In genomic region chr18:4130734-4131719, GRCh38 we compare ENCODE assay signal across 17 cellular contexts.
DNase-seq lines count a peak whose midpoint lies in the region; ATAC-seq and TF ChIP-seq lines count a peak whose summit lies in the region.
"Had no signal": no experiment of that assay in that cellular context is flagged by ENCODE, and none has a peak within 500 bp of the region (broad histone marks: within the 10 kb centered on the region; RNA-seq: fewer than 3 reads in every experiment).

No MANE protein-coding gene starts in this region.

- CTCF ChIA-PET in Panc1 (lab: Charles Lee): no interaction called here

- H3K4me3 ChIP-seq in Panc1 (ENCODE audit: low read depth in 2 of 2, low read length in 2 of 2): no peak overlapping the region
- peak overlapping the region in 1 of 4 donors; percentile 8 for H3K4me3 ChIP-seq in tibial nerve
- no peak overlapping the region for H3K4me3 ChIP-seq in right atrium auricular region
- H3K4me3 ChIP-seq: A549, heart left ventricle had no signal

- H3K27ac Mint-ChIP-seq in glutamatergic neuron (ENCODE audit: unreplicated experiment): no peak overlapping the region
- H3K27ac Mint-ChIP-seq: activated CD4-positive, alpha-beta memory T cell treated with anti-CD3 and anti-CD28 coated beads for 36 hours; CD8-positive, alpha-beta memory T cell had no signal

- no peaks in the 10 kb centered on the region for H3K27me3 Mint-ChIP-seq in glutamatergic neuron (ENCODE audit: unreplicated experiment)
- H3K27me3 Mint-ChIP-seq: activated CD4-positive, alpha-beta memory T cell treated with anti-CD3 and anti-CD28 coated beads for 36 hours had no signal

- H3K27me3 ChIP-seq in Panc1 (ENCODE audit: control insufficient read depth, insufficient read depth, low read length) (no peaks in the 10 kb centered on the region), tibial nerve (no peaks in the 10 kb centered on the region), right atrium auricular region (no peaks in the 10 kb centered on the region)
- H3K27me3 ChIP-seq: heart left ventricle had no signal

- in situ Hi-C loops in Panc1 (cut with HindIII; ENCODE audit: low pct_unique_long_range_greater_than_20kb, low sequenced_read_pairs): no loop called here

- H3K27ac ChIP-seq in Panc1 (ENCODE audit: low read length) (no peak overlapping the region), tibial nerve (peak overlapping the region in 1 of 4 donors; percentile 63), right atrium auricular region (no peak overlapping the region)
- H3K27ac ChIP-seq: A549, heart left ventricle had no signal

- H3K4me1 Mint-ChIP-seq in glutamatergic neuron (ENCODE audit: low read depth, unreplicated experiment): peaks cover 20% of the 10 kb centered on the region
- H3K4me1 Mint-ChIP-seq: CD8-positive, alpha-beta memory T cell had no signal

- no peaks in the 10 kb centered on the region for H3K9me3 Mint-ChIP-seq in glutamatergic neuron (ENCODE audit: unreplicated experiment)
- H3K9me3 Mint-ChIP-seq: activated CD4-positive, alpha-beta memory T cell treated with anti-CD3 and anti-CD28 coated beads for 36 hours had no signal

- peak; percentile 27 to 65 for TF ChIP-seq EP300 in tibial nerve (IDR thresholded peaks at IDR 0.05)

- H3K9me3 ChIP-seq in Panc1 (ENCODE audit: control insufficient read depth, insufficient read depth, low read depth, low read length): no peaks in the 10 kb centered on the region
- H3K9me3 ChIP-seq in tibial nerve: no peaks in the 10 kb centered on the region
- H3K9me3 ChIP-seq in right atrium auricular region: no peaks in the 10 kb centered on the region
- H3K9me3 ChIP-seq: A549, heart left ventricle, SK-N-SH had no signal

- intact Hi-C loops in Panc1 (cut with micrococcal nuclease; ENCODE audit: unreplicated experiment): no loop called here

- no peaks in the 10 kb centered on the region for H3K36me3 ChIP-seq in Panc1 (ENCODE audit: control insufficient read depth, insufficient read depth, low read length)
- no peaks in the 10 kb centered on the region for H3K36me3 ChIP-seq in tibial nerve
- no peaks in the 10 kb centered on the region for H3K36me3 ChIP-seq in right atrium auricular region
- H3K36me3 ChIP-seq: heart left ventricle had no signal

- no TSS peak for BruUV-seq in Panc1 (replicated peaks; lab: Mats Ljungman, UMichigan)

- TF ChIP-seq CTCF in Panc1 (IDR thresholded peaks at IDR 0.05) (peak; percentile 26; the same call in 1 of the 2 replicates), glutamatergic neuron (IDR thresholded peaks at IDR 0.05; ENCODE audit: partially characterized antibody, unreplicated experiment) (peak; percentile 23), tibial nerve (IDR thresholded peaks at IDR 0.05) (peak in 3 of 5 experiments; percentile 7 to 11 (median 11)), right atrium auricular region (IDR thresholded peaks at IDR 0.05) (peak in 1 of 2 donors; percentile 34)

- no peaks in the 10 kb centered on the region for H3K36me3 Mint-ChIP-seq in glutamatergic neuron (ENCODE audit: unreplicated experiment)
- H3K36me3 Mint-ChIP-seq: activated CD4-positive, alpha-beta memory T cell treated with anti-CD3 and anti-CD28 coated beads for 36 hours; CD8-positive, alpha-beta memory T cell had no signal

- no peak for ATAC-seq in Panc1
- ATAC-seq: A549, heart left ventricle, left lobe of liver had no signal

- POLR2A ChIA-PET in Panc1 (lab: Charles Lee): no interaction called here

- no peak overlapping the region for H3K4me3 Mint-ChIP-seq in glutamatergic neuron (ENCODE audit: unreplicated experiment)
- H3K4me3 Mint-ChIP-seq: activated CD4-positive, alpha-beta memory T cell treated with anti-CD3 and anti-CD28 coated beads for 36 hours; CD8-positive, alpha-beta memory T cell had no signal

- peak; percentile 27 for DNase-seq in NCI-H2171 treated with DMSO at 0.1 percent for 48 hours (lab: John Stamatoyannopoulos, UW)
- no peak for DNase-seq in NCI-H2171 (lab: John Stamatoyannopoulos, UW)
- DNase-seq in Panc1 (ENCODE audit: low read depth, low spot score): no peak
- DNase-seq in glutamatergic neuron: no peak
- no peak for DNase-seq in tibial nerve (ENCODE audit: low spot score in 2 of 2)
- no peak for DNase-seq in amniotic stem cell (lab: John Stamatoyannopoulos, UW)
- DNase-seq in DMS 273 treated with DMSO at 0.1 percent for 48 hours (lab: John Stamatoyannopoulos, UW): no peak
- no peak for DNase-seq in right atrium auricular region (ENCODE audit: low spot score)
- DNase-seq: activated CD4-positive, alpha-beta memory T cell treated with anti-CD3 and anti-CD28 coated beads for 36 hours; CD8-positive, alpha-beta memory T cell; GDM1; heart left ventricle; MM.1S; OCI-M1; SK-N-SH had no signal

- H3K4me1 ChIP-seq in Panc1 (ENCODE audit: control insufficient read depth, insufficient read depth, low read length) (no peaks in the 10 kb centered on the region), tibial nerve (peaks cover 0 to 16% (median 6%) of the 10 kb centered on the region in 4 donors), right atrium auricular region (peaks cover 0 to 3% of the 10 kb centered on the region in 2 donors)
- H3K4me1 ChIP-seq: A549 had no signal

- no peak for TF ChIP-seq POLR2A in tibial nerve (IDR thresholded peaks at IDR 0.05)

- 35 to 37% methylated on average over 12 of the region's 12 CpGs for WGBS in tibial nerve, 2 donors
